8 cellular contexts compared by ENCODE assay signal in the genomic region with DNA sequence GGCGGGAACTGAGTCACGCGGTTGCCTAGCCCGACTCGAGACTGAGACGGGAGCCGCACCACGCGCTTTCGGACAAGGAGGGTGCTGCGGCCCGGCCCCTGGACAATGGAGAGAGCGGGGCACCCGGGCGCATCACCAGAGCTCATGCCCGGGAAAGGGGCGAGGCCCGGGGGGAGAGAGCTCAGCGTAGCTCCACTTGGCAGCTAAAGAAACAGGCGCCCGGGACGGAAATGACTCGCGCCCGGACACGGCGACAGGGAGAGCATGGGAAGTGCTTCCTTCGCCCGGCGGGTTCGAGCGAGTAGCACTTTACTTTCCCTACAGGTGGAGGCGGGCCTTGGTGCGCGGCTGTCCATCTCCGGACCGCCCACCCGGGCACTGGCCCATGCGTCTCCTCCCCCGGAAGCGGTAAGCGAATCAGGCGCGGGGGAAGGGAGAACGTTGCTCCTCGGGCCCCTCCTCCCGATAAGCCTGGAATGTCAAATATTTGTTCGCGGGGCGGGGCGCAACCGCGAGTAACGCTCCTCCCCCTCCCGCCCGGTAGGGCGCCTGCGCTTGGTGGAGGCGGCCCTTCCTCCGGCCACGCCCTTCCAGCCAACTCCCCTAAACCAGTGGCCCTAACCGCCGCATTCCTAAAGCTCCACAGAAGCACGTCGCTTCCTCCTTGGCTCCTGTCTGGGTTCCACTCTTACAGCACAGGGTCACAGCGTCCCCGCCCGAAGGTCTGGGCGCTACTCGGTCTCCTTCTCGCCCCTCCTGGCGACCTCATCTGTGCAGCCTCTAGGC. TPM values are rescaled to one million over a fixed set of nuclear protein-coding genes. Genes with fewer than 3 reads are reported as not detected.
DNase-seq lines count a peak whose midpoint lies in the region; ATAC-seq and TF ChIP-seq lines count a peak whose summit lies in the region.

No MANE protein-coding gene starts in this region.

- H3K9me3 Mint-ChIP-seq in progenitor cell of endocrine pancreas (ENCODE audit: low read depth), result peaks cover 3% of the 10 kb centered on the region

- H3K27ac ChIP-seq in left ventricle myocardium inferior (replicated peaks) (peak overlapping the region; percentile 91), upper lobe of right lung (peak overlapping the region; percentile 93)

- peaks cover 28% of the 10 kb centered on the region for H3K4me1 Mint-ChIP-seq in T-helper 17 cell
- H3K4me1 Mint-ChIP-seq in progenitor cell of endocrine pancreas (ENCODE audit: low read depth), result peaks cover 28% of the 10 kb centered on the region

- H3K27me3 ChIP-seq in left ventricle myocardium inferior (ENCODE audit: low read depth), result no peaks in the 10 kb centered on the region
- H3K27me3 ChIP-seq in upper lobe of right lung, result no peaks in the 10 kb centered on the region

- peak overlapping the region; percentile 51 for H3K4me3 ChIP-seq in GM12875 (ENCODE audit: low read depth, low read length)
- H3K4me3 ChIP-seq in left ventricle myocardium inferior, result peak overlapping the region; percentile 74
- H3K4me3 ChIP-seq in upper lobe of right lung, result peak overlapping the region; percentile 71

- H3K27ac Mint-ChIP-seq in T-helper 17 cell (peak overlapping the region; percentile 53), progenitor cell of endocrine pancreas (peak overlapping the region; percentile 98)

- H3K9me3 ChIP-seq in T-helper 17 cell (ENCODE audit: control insufficient read depth, low read length, poor library complexity, severe bottlenecking) (no peaks in the 10 kb centered on the region), left ventricle myocardium inferior (replicated peaks) (no peaks in the 10 kb centered on the region), upper lobe of right lung (no peaks in the 10 kb centered on the region)

- H3K4me1 ChIP-seq in left ventricle myocardium inferior (peaks cover 34% of the 10 kb centered on the region), upper lobe of right lung (peaks cover 29% of the 10 kb centered on the region)

- H3K36me3 Mint-ChIP-seq in T-helper 17 cell (ENCODE audit: low read depth) (no peaks in the 10 kb centered on the region), progenitor cell of endocrine pancreas (ENCODE audit: insufficient read depth) (peaks cover 9% of the 10 kb centered on the region)

- intact Hi-C loops in left ventricle myocardium inferior (cut with micrococcal nuclease) (loop anchor here (5.0 kb wide), 1 partner anchor 995 kb away; no protein-coding TSS in a partner anchor), upper lobe of right lung (cut with DNase I) (loop anchor here (10.0 kb wide), 1 partner anchor 153 kb away; a partner anchor contains a TSS)

- DNase-seq in NCI-H146 (lab: John Stamatoyannopoulos, UW) (peak; percentile 95), T-helper 17 cell (peak; percentile 73 to 87 (median 84)), anterior cingulate cortex (lab: John Stamatoyannopoulos, UW) (peak; percentile 48 to 97 (median 91)), left ventricle myocardium inferior (peak; percentile 98), progenitor cell of endocrine pancreas (ENCODE audit: low spot score, unreplicated experiment) (peak; percentile 97), upper lobe of right lung (peak; percentile 99)

- H3K4me3 Mint-ChIP-seq in T-helper 17 cell, result peak overlapping the region; percentile 94
- H3K4me3 Mint-ChIP-seq in progenitor cell of endocrine pancreas (ENCODE audit: low read depth), result peak overlapping the region; percentile 87

- H3K27me3 Mint-ChIP-seq in T-helper 17 cell, result no peaks in the 10 kb centered on the region
- H3K27me3 Mint-ChIP-seq in progenitor cell of endocrine pancreas, result no peaks in the 10 kb centered on the region

- no peaks in the 10 kb centered on the region for H3K36me3 ChIP-seq in left ventricle myocardium inferior
- no peaks in the 10 kb centered on the region for H3K36me3 ChIP-seq in upper lobe of right lung

- ATAC-seq in HG02763 (IDR thresholded peaks at IDR 0.05; ENCODE audit: unreplicated experiment) (peak; percentile 84), T-helper 17 cell (peak; percentile 79), upper lobe of right lung (peak; percentile 84)

- TF ChIP-seq CTCF in GM12875 (IDR thresholded peaks at IDR 0.05; ENCODE audit: borderline replicate concordance, insufficient read depth, low read depth, low read length) (no peak), left ventricle myocardium inferior (IDR thresholded peaks at IDR 0.05; ENCODE audit: borderline replicate concordance) (no peak), progenitor cell of endocrine pancreas (IDR thresholded peaks at IDR 0.05; ENCODE audit: unreplicated experiment) (no peak), upper lobe of right lung (IDR thresholded peaks at IDR 0.05) (no peak)

RNA-seq across cellular contexts. Expression of a gene that starts 1.5 kb away (rescaled TPM):
- total RNA-seq in T-helper 17 cell, result under 1 TPM; 0.10 to 0.16 TPM
- total RNA-seq in left ventricle myocardium inferior, result 0.14 TPM
- total RNA-seq in progenitor cell of endocrine pancreas, result 82.3 and 88.6 TPM in 2 replicates
- total RNA-seq in upper lobe of right lung, result 61.0 TPM

RNA-seq across cellular contexts. Expression of a gene that starts 7.7 kb away (rescaled TPM):
- total RNA-seq in T-helper 17 cell (1 to 10 TPM; 6.6 to 7.4 TPM), left ventricle myocardium inferior (35.5 TPM), progenitor cell of endocrine pancreas (18.8 and 20.9 TPM in 2 replicates), upper lobe of right lung (30.4 TPM)

RNA-seq across cellular contexts. Expression of a gene that starts 26.9 kb away (rescaled TPM):
- 100 to 1,000 TPM; 148 to 171 TPM for total RNA-seq in T-helper 17 cell
- total RNA-seq in left ventricle myocardium inferior, result 44.2 TPM
- total RNA-seq in progenitor cell of endocrine pancreas, result 11.3 and 11.6 TPM in 2 replicates
- 61.9 TPM for total RNA-seq in upper lobe of right lung

Comparison
In these comparisons a context has a peak if more than half of its experiments do, and no peak if none do; other contexts are left out.
1. Peak in every context shown above with its lines: DNase-seq, ATAC-seq, H3K4me3 ChIP-seq and H3K27ac ChIP-seq.
2. RNA of a gene that starts 1.5 kb away (total RNA-seq): 82.3 to 88.6 TPM in progenitor cell of endocrine pancreas and 61.0 TPM in upper lobe of right lung (single experiment); 0.10 to 0.16 TPM in T-helper 17 cell and 0.14 TPM in left ventricle myocardium inferior (single experiment); every median in the first group is over 10 times any median in the second.